Comparison of ENCODE assay signal across 8 cellular contexts in genomic region chr10:3874988-3875841, GRCh38.
DNase-seq lines count a peak whose midpoint lies in the region; ATAC-seq lines count a peak whose summit lies in the region.

No MANE protein-coding gene starts in this region.

- peak; percentile 27 for DNase-seq in NCI-H510A treated with DMSO at 0.1 percent for 48 hours (lab: John Stamatoyannopoulos, UW)
- no peak for DNase-seq in NCI-H510A (lab: John Stamatoyannopoulos, UW)
- DNase-seq in NCI-H2107 (lab: John Stamatoyannopoulos, UW), result peak; percentile 28
- DNase-seq in Right ventricle myocardium superior, result no peak
- DNase-seq in HCEC 1CT, result no peak
- no peak for DNase-seq in HuH-7.5 (ENCODE audit: low spot score)
- no peak for DNase-seq in NCI-H1694 (lab: John Stamatoyannopoulos, UW)

- ATAC-seq in HG02571 (IDR thresholded peaks at IDR 0.05; ENCODE audit: unreplicated experiment) (peak; percentile 60), Right ventricle myocardium superior (ENCODE audit: poor library complexity) (peak; percentile 67)

- intact Hi-C loops in Right ventricle myocardium superior (cut with DNase I), result no loop called here

Comparison
In these comparisons a context has a peak if more than half of its experiments do, and no peak if none do; other contexts are left out.
1. DNase-seq: peak in NCI-H510A treated with DMSO at 0.1 percent for 48 hours (single experiment) and NCI-H2107 (single experiment); none in NCI-H510A (single experiment), Right ventricle myocardium superior (single experiment), HCEC 1CT (single experiment), HuH-7.5 (single experiment) and NCI-H1694 (single experiment).